In the genomic region with DNA sequence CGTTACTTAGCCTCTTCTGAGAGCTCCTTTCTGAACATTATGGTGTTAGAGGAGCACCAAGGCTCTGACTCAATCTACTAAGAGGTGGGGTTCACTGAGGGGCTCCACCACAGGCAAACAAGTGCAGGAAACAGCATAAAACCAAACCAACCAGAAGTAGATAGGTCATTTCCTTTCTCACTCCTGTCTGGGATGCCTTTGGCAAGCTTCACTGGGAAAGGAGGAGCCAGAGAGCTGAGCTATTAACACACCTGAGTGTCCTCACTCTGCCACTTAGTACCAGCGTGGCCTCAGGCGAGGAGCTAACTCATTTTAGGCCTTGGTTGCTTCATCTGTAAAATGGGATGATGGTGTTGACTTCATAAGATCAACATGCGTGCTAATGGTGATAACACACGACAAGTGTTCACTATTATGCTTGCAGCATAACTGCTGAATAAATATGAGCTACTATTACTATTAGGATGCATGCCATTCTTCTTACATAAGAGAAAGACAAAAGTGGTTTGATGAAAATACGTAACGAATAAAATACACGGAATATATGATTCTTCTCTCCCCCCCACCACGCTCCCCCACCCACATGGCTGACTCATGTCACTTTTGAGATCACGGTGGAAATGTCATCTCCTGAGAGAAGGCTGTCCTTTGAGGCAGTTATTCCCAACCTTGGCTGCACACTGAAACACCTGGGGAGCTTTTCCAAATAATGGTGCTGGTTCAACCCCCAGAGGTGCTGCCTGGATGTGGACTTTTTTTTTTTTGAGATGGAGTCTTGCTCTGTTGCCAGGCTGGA, we compare ENCODE assay signal across 1 cellular context.
TF ChIP-seq lines count a peak whose summit lies in the region.

No MANE protein-coding gene starts in this region.

TF ChIP-seq in endothelial cell of umbilical vein, 7 proteins besides CTCF, POLR2A, EP300 and RAD21:
- TF ChIP-seq JUN (IDR thresholded peaks at IDR 0.05; ENCODE audit: borderline replicate concordance, insufficient read depth, insufficient read length, low read depth): no peak
- no peak for TF ChIP-seq POLR2AphosphoS5 (IDR thresholded peaks at IDR 0.05; ENCODE audit: insufficient read depth, low read depth, low read length)
- TF ChIP-seq MYC (IDR thresholded peaks at IDR 0.05; ENCODE audit: low read depth, low read length): no peak
- no peak for TF ChIP-seq EZH2 (IDR thresholded peaks at IDR 0.05; ENCODE audit: borderline replicate concordance, low read depth, low read length, severe bottlenecking)
- TF ChIP-seq FOS (IDR thresholded peaks at IDR 0.05; ENCODE audit: borderline replicate concordance, insufficient read depth, low read length): no peak
- TF ChIP-seq GATA2 (IDR thresholded peaks at IDR 0.05; ENCODE audit: insufficient read depth, insufficient read length, low read depth, low read length): no peak
- TF ChIP-seq, protein P1, sequence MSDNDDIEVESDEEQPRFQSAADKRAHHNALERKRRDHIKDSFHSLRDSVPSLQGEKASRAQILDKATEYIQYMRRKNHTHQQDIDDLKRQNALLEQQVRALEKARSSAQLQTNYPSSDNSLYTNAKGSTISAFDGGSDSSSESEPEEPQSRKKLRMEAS (IDR thresholded peaks at IDR 0.05; ENCODE audit: insufficient read depth, insufficient read length): no peak
